14 cellular contexts compared by ENCODE assay signal in the genomic region with DNA sequence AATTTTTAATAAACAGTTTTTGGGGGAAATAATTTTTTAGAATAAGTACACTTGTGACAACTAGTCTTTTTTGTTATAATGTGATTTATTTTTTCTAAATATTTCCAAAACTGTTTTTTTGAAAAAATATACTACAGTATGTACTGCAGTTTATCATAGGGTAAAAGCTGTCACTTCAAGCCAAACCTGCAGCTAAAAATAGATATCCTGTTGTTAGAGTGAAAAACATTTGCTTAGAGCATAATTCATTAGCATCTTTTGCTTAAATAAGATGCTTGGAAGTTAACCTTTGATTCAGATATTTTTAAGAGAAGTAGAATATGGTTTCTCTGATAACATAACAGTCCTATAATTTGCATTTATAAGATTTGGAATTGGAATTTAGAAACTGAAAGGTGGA. TPM values are rescaled to one million over a fixed set of nuclear protein-coding genes. Genes with fewer than 3 reads are reported as not detected.
DNase-seq lines count a peak whose midpoint lies in the region; ATAC-seq and FAIRE-seq lines count a peak whose summit lies in the region.
"Had no signal": no experiment of that assay in that cellular context is flagged by ENCODE, and none has a peak within 500 bp of the region (broad histone marks: within the 10 kb centered on the region; RNA-seq: fewer than 3 reads in every experiment).

No MANE protein-coding gene starts in this region.

- POLR2A ChIA-PET in T-cell (lab: Charles Lee): interaction anchor here (0.6 to 1.5 kb wide), 3 partner anchors 11 to 340 kb away, joined by 3 to 7 read pairs (median 4); no protein-coding TSS in a partner anchor
- POLR2A ChIA-PET in naive thymus-derived CD8-positive, alpha-beta T cell (lab: Charles Lee): interaction anchor here (3.3 kb wide), 1 partner anchor 20 kb away, joined by 14 read pairs; a partner anchor contains a TSS

- H3K27ac Mint-ChIP-seq in activated T-cell treated with anti-CD3 and anti-CD28 coated beads, Interleukin-2, amount 50 U/mL, for 24 hours: no peak overlapping the region
- peak overlapping the region in 1 of 2 donors; percentile 44 for H3K27ac Mint-ChIP-seq in T-cell
- peak overlapping the region in 1 of 10 donors; percentile 71 for H3K27ac Mint-ChIP-seq in naive thymus-derived CD8-positive, alpha-beta T cell

- ATAC-seq in T-cell (replicated peaks in 1 of 4) (no peak), Right ventricle myocardium inferior (no peak), HG03565 (IDR thresholded peaks at IDR 0.05; ENCODE audit: unreplicated experiment) (no peak)
- no peak for ATAC-seq in naive thymus-derived CD8-positive, alpha-beta T cell
- ATAC-seq: psoas muscle had no signal

- no peak for DNase-seq in activated T-cell treated with anti-CD3 and anti-CD28 coated beads, Interleukin-2, amount 50 U/mL, for 24 hours
- no peak for DNase-seq in activated T-cell treated with anti-CD3 and anti-CD28 coated beads, Interleukin-2, amount 50 U/mL, for 48 hours
- DNase-seq in GM19239 (ENCODE audit: insufficient read length, low spot score) (no peak), T-cell (no peak), iPS-NIHi7 (ENCODE audit: extremely low spot score) (no peak), Right ventricle myocardium inferior (ENCODE audit: missing footprints) (no peak)
- no peak for DNase-seq in naive thymus-derived CD8-positive, alpha-beta T cell
- DNase-seq: activated CD8-positive, alpha-beta memory T cell treated with anti-CD3 and anti-CD28 coated beads for 24 hours; AML-193; NCI-H2081 treated with DMSO at 0.1 percent for 48 hours; NCI-H748 treated with DMSO at 0.1 percent for 48 hours; psoas muscle; small intestine had no signal

- H3K4me1 Mint-ChIP-seq in activated T-cell treated with anti-CD3 and anti-CD28 coated beads, Interleukin-2, amount 50 U/mL, for 24 hours (ENCODE audit: low read depth): peaks cover 80% of the 10 kb centered on the region
- H3K4me1 Mint-ChIP-seq in T-cell: peaks cover 86 to 93% (median 86%) of the 10 kb centered on the region in 3 donors
- peaks cover 42 to 87% (median 77%) of the 10 kb centered on the region in 4 donors for H3K4me1 Mint-ChIP-seq in naive thymus-derived CD8-positive, alpha-beta T cell

- H3K27me3 Mint-ChIP-seq in activated T-cell treated with anti-CD3 and anti-CD28 coated beads, Interleukin-2, amount 50 U/mL, for 24 hours: no peaks in the 10 kb centered on the region
- H3K27me3 Mint-ChIP-seq in T-cell: no peaks in the 10 kb centered on the region
- H3K27me3 Mint-ChIP-seq in naive thymus-derived CD8-positive, alpha-beta T cell: no peaks in the 10 kb centered on the region

- no peaks in the 10 kb centered on the region for H3K9me3 Mint-ChIP-seq in activated T-cell treated with anti-CD3 and anti-CD28 coated beads, Interleukin-2, amount 50 U/mL, for 24 hours
- no peaks in the 10 kb centered on the region for H3K9me3 Mint-ChIP-seq in T-cell
- peaks cover 0 to 3% (median 0%) of the 10 kb centered on the region in 9 donors for H3K9me3 Mint-ChIP-seq in naive thymus-derived CD8-positive, alpha-beta T cell

- CTCF ChIA-PET in T-cell (lab: Charles Lee): interaction anchor here in 1 of 2 donors (4.0 kb wide), 1 partner anchor 20 kb away, joined by 31 read pairs; a partner anchor contains a TSS

- peak; percentile 45 for FAIRE-seq in GM19239 (lab: Jason Lieb, UNC)

- intact Hi-C loops in Right ventricle myocardium inferior (cut with DNase I): no loop called here

- peak overlapping the region; percentile 55 for H3K4me3 Mint-ChIP-seq in activated T-cell treated with anti-CD3 and anti-CD28 coated beads, Interleukin-2, amount 50 U/mL, for 24 hours
- peak overlapping the region in 2 of 3 donors; percentile 39 to 43 for H3K4me3 Mint-ChIP-seq in T-cell
- peak overlapping the region in 8 of 10 donors; percentile 16 to 55 (median 28) for H3K4me3 Mint-ChIP-seq in naive thymus-derived CD8-positive, alpha-beta T cell

- no peaks in the 10 kb centered on the region for H3K36me3 Mint-ChIP-seq in activated T-cell treated with anti-CD3 and anti-CD28 coated beads, Interleukin-2, amount 50 U/mL, for 24 hours (ENCODE audit: low read depth)
- H3K36me3 Mint-ChIP-seq in T-cell: peaks cover 21% of the 10 kb centered on the region
- H3K36me3 Mint-ChIP-seq in naive thymus-derived CD8-positive, alpha-beta T cell: peaks cover 0 to 5% (median 2%) of the 10 kb centered on the region in 3 donors

RNA-seq across cellular contexts. Expression of a gene that starts 21.5 kb away (rescaled TPM):
- total RNA-seq in T-cell: 100 to 1,000 TPM; 101 to 119 (median 109) TPM
- 100 to 1,000 TPM; 174 to 194 TPM for total RNA-seq in naive thymus-derived CD8-positive, alpha-beta T cell
- 100 to 1,000 TPM; 120 to 162 (median 131) TPM for polyA plus RNA-seq in naive thymus-derived CD8-positive, alpha-beta T cell
- 33.8 TPM for total RNA-seq in Right ventricle myocardium inferior
